In genomic region chr3:139677341-139678155, GRCh38 we compare ENCODE assay signal across 8 cellular contexts. TPM values are rescaled to one million over a fixed set of nuclear protein-coding genes. Genes with fewer than 3 reads are reported as not detected.
DNase-seq lines count a peak whose midpoint lies in the region; ATAC-seq lines count a peak whose summit lies in the region.

Gene NMNAT3 (minus strand): TSS chr3:139677972. CDS start chr3:139627724, 50,248 bp downstream.

- H3K4me1 ChIP-seq in endocrine pancreas (ENCODE audit: control insufficient read depth, insufficient read depth, low read length) = no peaks in the 10 kb centered on the region

- H3K9ac ChIP-seq in endocrine pancreas (ENCODE audit: control insufficient read depth, insufficient read depth, low read length) = peak within 1 kb of the TSS; percentile 82

- DNase-seq in 8988T (peak; percentile 31), NCI-H345 treated with DMSO at 0.1 percent for 48 hours (lab: John Stamatoyannopoulos, UW; ENCODE audit: unreplicated experiment) (peak; percentile 55), mesenteric fat pad (ENCODE audit: low spot score) (peak; percentile 92)
- peak; percentile 50 to 57 (median 55) for DNase-seq in activated CD8-positive, alpha-beta memory T cell treated with anti-CD3 and anti-CD28 coated beads for 48 hours (ENCODE audit: low read depth in 2 of 3, low spot score in 2 of 3)
- DNase-seq in stimulated activated CD8-positive, alpha-beta memory T cell treated with anti-CD3 and anti-CD28 coated beads, Interleukin-12 subunit alpha, Interleukin-12 subunit beta, amount 100 ng/mL, for 24 hours (ENCODE audit: extremely low read depth) = peak; percentile 55

- no peaks in the 10 kb centered on the region for H3K27me3 ChIP-seq in endocrine pancreas (ENCODE audit: control insufficient read depth, insufficient read depth, low read length)

- no peaks in the 10 kb centered on the region for H3K9me3 ChIP-seq in endocrine pancreas (ENCODE audit: control insufficient read depth, low read length)

- no peaks in the 10 kb centered on the region for H3K36me3 ChIP-seq in endocrine pancreas (ENCODE audit: control insufficient read depth, insufficient read depth, low read length)

- ATAC-seq in GM18867 (IDR thresholded peaks at IDR 0.05; ENCODE audit: unreplicated experiment) = peak; percentile 99
- peak; percentile 99 for ATAC-seq in HG03108 (IDR thresholded peaks at IDR 0.05; ENCODE audit: unreplicated experiment)

- H3K4me3 ChIP-seq in endocrine pancreas (ENCODE audit: control insufficient read depth, insufficient read depth, low read length) = peak within 1 kb of the TSS; percentile 67

RNA-seq across cellular contexts. Expression of gene NMNAT3, which starts in this region (rescaled TPM):
- total RNA-seq in mesenteric fat pad = 4.6 TPM

Comparison
In these comparisons a context has a peak if more than half of its experiments do, and no peak if none do; other contexts are left out.
1. Peak in every context shown above with its lines: DNase-seq, ATAC-seq and H3K4me3 ChIP-seq.
2. DNase-seq: peak in every context shown above with its lines; median percentile 92 in mesenteric fat pad; 55 in NCI-H345 treated with DMSO at 0.1 percent for 48 hours; 55 in activated CD8-positive, alpha-beta memory T cell treated with anti-CD3 and anti-CD28 coated beads for 48 hours; 55 in stimulated activated CD8-positive, alpha-beta memory T cell treated with anti-CD3 and anti-CD28 coated beads, Interleukin-12 subunit alpha, Interleukin-12 subunit beta, amount 100 ng/mL, for 24 hours; 31 in 8988T.